Comparison of ENCODE assay signal across 29 cellular contexts in genomic region chr11:111405551-111405950, GRCh38. TPM values are rescaled to one million over a fixed set of nuclear protein-coding genes. Genes with fewer than 3 reads are reported as not detected.
"Had no signal": no experiment of that assay in that cellular context is flagged by ENCODE, and none has a peak within 500 bp of the region (broad histone marks: within the 10 kb centered on the region; RNA-seq: fewer than 3 reads in every experiment).

No MANE protein-coding gene starts in this region.

- FAIRE-seq: astrocyte, bronchial epithelial cell, frontal cortex had no signal

- ATAC-seq: activated CD4-positive, CD25-positive, alpha-beta regulatory T cell treated with anti-CD3 and anti-CD28 coated beads, Interleukin-2, amount 50 U/mL, for 24 hours; activated CD8-positive, alpha-beta T cell treated with anti-CD3 and anti-CD28 coated beads for 36 hours; activated T-cell treated with anti-CD3 and anti-CD28 coated beads, Interleukin-2, amount 50 U/mL, for 4 hours; activated T-helper 17 cell treated with anti-CD3 and anti-CD28 coated beads, Interleukin-2, amount 50 U/mL, for 72 hours; esophagus mucosa had no signal

- H3K36me3 ChIP-seq: brain microvascular endothelial cell, WERI-Rb-1 had no signal

- H3K4me3 ChIP-seq: coronary artery, dorsolateral prefrontal cortex had no signal

- H3K27ac ChIP-seq: brain microvascular endothelial cell, coronary artery, dorsolateral prefrontal cortex, WERI-Rb-1 had no signal

- H3K27me3 ChIP-seq: brain microvascular endothelial cell, dorsolateral prefrontal cortex had no signal

- DNase-seq: activated B cell treated with CpG ODN at 0.5 μM for 24 hours; activated CD4-positive, alpha-beta T cell treated with anti-CD3 and anti-CD28 coated beads for 48 hours; activated CD4-positive, alpha-beta T cell treated with anti-CD3 and anti-CD28 coated beads, Interleukin-2, amount 50 U/mL, for 1 hour; activated CD4-positive, alpha-beta T cell treated with anti-CD3 and anti-CD28 coated beads, Interleukin-2, amount 50 U/mL, for 48 hours; activated CD8-positive, alpha-beta memory T cell treated with anti-CD3 and anti-CD28 coated beads for 24 hours; activated CD8-positive, alpha-beta T cell treated with anti-CD3 and anti-CD28 coated beads for 36 hours; activated effector memory CD4-positive, alpha-beta T cell treated with Interleukin-2 at 50 U/mL for 16 hours; activated gamma-delta T cell treated with Interleukin-2 at 50 U/mL for 16 hours; activated naive CD4-positive, alpha-beta T cell treated with anti-CD3 and anti-CD28 coated beads, Interleukin-2, amount 50 U/mL, for 16 hours; activated naive CD4-positive, alpha-beta T cell treated with Interleukin-2 at 50 U/mL for 16 hours; activated T-cell treated with anti-CD3 and anti-CD28 coated beads, Interleukin-2, amount 50 U/mL, for 4 hours; amniotic stem cell; anterior cingulate cortex; brain microvascular endothelial cell; dorsolateral prefrontal cortex; effector memory CD4-positive, alpha-beta T cell; endodermal cell; foreskin fibroblast; head of caudate nucleus; T1000; WERI-Rb-1 had no signal

RNA-seq across cellular contexts. Expression of gene POU2AF1, which starts 26.5 kb away (rescaled TPM):
- total RNA-seq: astrocyte, bronchial epithelial cell, epithelial cell of proximal tubule, frontal cortex had no signal
